Comparison of ENCODE assay signal across 8 cellular contexts in genomic region chrX:56248492-56248891, GRCh38. TPM values are rescaled to one million over a fixed set of nuclear protein-coding genes. Genes with fewer than 3 reads are reported as not detected.
DNase-seq lines count a peak whose midpoint lies in the region; ATAC-seq, FAIRE-seq and TF ChIP-seq lines count a peak whose summit lies in the region.

No MANE protein-coding gene starts in this region.

- no peak overlapping the region for H3K9ac ChIP-seq in fibroblast of lung (ENCODE audit: insufficient read depth, low read length)

- H3K4me2 ChIP-seq in fibroblast of lung (ENCODE audit: extremely low read depth, insufficient read depth, low read length): no peak overlapping the region

- CTCF ChIA-PET in AG04449 (lab: Yijun Ruan, JAX): interaction anchor here (0.7 to 3.1 kb wide), 6 partner anchors 479 to 1249 kb away, joined by 3 to 20 read pairs (median 4); partner anchors contain the start of gene MAGEH1

- H3K9me3 ChIP-seq in fibroblast of lung (ENCODE audit: control insufficient read depth, insufficient read depth, low read depth, low read length) (no peaks in the 10 kb centered on the region), pancreas (no peaks in the 10 kb centered on the region)

- H3K79me2 ChIP-seq in fibroblast of lung (ENCODE audit: control insufficient read depth, insufficient read depth, low read length): no peaks in the 10 kb centered on the region

- peak; percentile 46 for TF ChIP-seq CTCF in AG04449 (IDR thresholded peaks at IDR 0.05; ENCODE audit: insufficient read depth, low read length, missing control alignments)
- TF ChIP-seq CTCF in fibroblast of lung (conservative IDR thresholded peaks at IDR 0.05 in 1 of 2, IDR thresholded peaks at IDR 0.05 in 1 of 2; ENCODE audit: low read depth in 1 of 2, low read length in 2 of 2): peak; percentile 54 to 59
- peak; percentile 39 to 62 (median 50) for TF ChIP-seq CTCF in pancreas (IDR thresholded peaks at IDR 0.05)

- no peak for FAIRE-seq in pancreas (lab: Jason Lieb, UNC)

- intact Hi-C loops in pancreas (cut with DNase I): no loop called here

- no peak for DNase-seq in AG04449 (ENCODE audit: low read depth, low spot score)
- DNase-seq in NCI-H82 treated with DMSO at 0.1 percent for 48 hours (lab: John Stamatoyannopoulos, UW; ENCODE audit: unreplicated experiment): peak; percentile 0
- peak; percentile 40 for DNase-seq in activated T-cell treated with anti-CD3 and anti-CD28 coated beads for 4 hours
- peak; percentile 19 to 49 for DNase-seq in fibroblast of lung (ENCODE audit: low read depth in 2 of 2)
- DNase-seq in pancreas: peak in 4 of 6 donors; percentile 25 to 63 (median 50)
- DNase-seq in mesenteric fat pad (ENCODE audit: low spot score): no peak

- H3K27me3 ChIP-seq in fibroblast of lung (ENCODE audit: control insufficient read depth, insufficient read depth, low read length) (no peaks in the 10 kb centered on the region), pancreas (no peaks in the 10 kb centered on the region)

- H3K27ac ChIP-seq in fibroblast of lung (ENCODE audit: insufficient read depth, low read length) (no peak overlapping the region), pancreas (no peak overlapping the region)

- H3K4me1 ChIP-seq in fibroblast of lung (ENCODE audit: control insufficient read depth, extremely low read depth, insufficient read depth, low read length): no peaks in the 10 kb centered on the region
- no peaks in the 10 kb centered on the region for H3K4me1 ChIP-seq in pancreas

- H3K4me3 ChIP-seq in AG04449 (ENCODE audit: low read depth, low read length) (no peak overlapping the region), fibroblast of lung (replicated peaks in 1 of 4; ENCODE audit: control extremely low read depth in 1 of 4, insufficient read depth in 1 of 4, low read depth in 3 of 4, low read length in 4 of 4) (no peak overlapping the region), pancreas (no peak overlapping the region)

- POLR2A ChIA-PET in AG04449 (lab: Yijun Ruan, JAX): no interaction called here

- no peak overlapping the region for H2AFZ ChIP-seq in fibroblast of lung (ENCODE audit: low read length)

- H3K36me3 ChIP-seq in fibroblast of lung (ENCODE audit: control insufficient read depth, insufficient read depth, low read length): no peaks in the 10 kb centered on the region
- H3K36me3 ChIP-seq in pancreas: no peaks in the 10 kb centered on the region

- WGBS in pancreas, 2 donors: 2 to 4% methylated on average over 5 of the region's 5 CpGs

- H4K20me1 ChIP-seq in fibroblast of lung (ENCODE audit: control insufficient read depth, extremely low read depth, insufficient read depth, low read length): no peaks in the 10 kb centered on the region

- peak; percentile 77 for ATAC-seq in GM18498 (IDR thresholded peaks at IDR 0.05; ENCODE audit: unreplicated experiment)
- peak; percentile 71 for ATAC-seq in HG03060 (IDR thresholded peaks at IDR 0.05; ENCODE audit: low read depth, unreplicated experiment)
- ATAC-seq in pancreas: peak; percentile 72 to 96 (median 91)

RNA-seq across cellular contexts. Expression of gene KLF8, which starts 16.3 kb away (rescaled TPM):
- total RNA-seq in fibroblast of lung (1.0 and 3.0 TPM in 2 replicates), pancreas (1 to 10 TPM in 5 of 6 donors, under 1 TPM in 1; 0.88 to 3.7 (median 1.2) TPM), mesenteric fat pad (22.2 TPM)
- polyA plus RNA-seq in fibroblast of lung (3.4 and 4.8 TPM in 2 replicates), pancreas (1 to 10 TPM; 2.1 to 3.4 TPM)
- 1.4 and 2.3 TPM in 2 replicates for polyA plus RNA-seq in fibroblast of lung (2012)
- 0.79 and 5.3 TPM in 2 replicates for polyA minus RNA-seq in fibroblast of lung (ENCODE audit: low replicate concordance)

Comparison
In these comparisons a context has a peak if more than half of its experiments do, and no peak if none do; other contexts are left out.
1. DNase-seq: peak in NCI-H82 treated with DMSO at 0.1 percent for 48 hours (single experiment), activated T-cell treated with anti-CD3 and anti-CD28 coated beads for 4 hours (single experiment), fibroblast of lung (2 of 2) and pancreas (4 of 6); none in AG04449 (single experiment) and mesenteric fat pad (single experiment).
2. Peak in every context shown above with its lines, with median percentiles within 50 percentile points of each other: CTCF ChIP-seq and ATAC-seq.